Comparison of ENCODE assay signal across 12 cellular contexts in genomic region chr1:117821782-117822447, GRCh38.
DNase-seq lines count a peak whose midpoint lies in the region; ATAC-seq and TF ChIP-seq lines count a peak whose summit lies in the region.
"Had no signal": no experiment of that assay in that cellular context is flagged by ENCODE, and none has a peak within 500 bp of the region (broad histone marks: within the 10 kb centered on the region; RNA-seq: fewer than 3 reads in every experiment).

No MANE protein-coding gene starts in this region.

- H3K36me3 Mint-ChIP-seq in activated naive CD4-positive, alpha-beta T cell treated with anti-CD3 and anti-CD28 coated beads for 36 hours (ENCODE audit: low read depth), result no peaks in the 10 kb centered on the region
- no peaks in the 10 kb centered on the region for H3K36me3 Mint-ChIP-seq in activated naive CD4-positive, alpha-beta T cell treated with anti-CD3 and anti-CD28 coated beads, Interleukin-2, amount 50 U/mL, for 72 hours
- H3K36me3 Mint-ChIP-seq in endodermal cell (ENCODE audit: low read depth), result no peaks in the 10 kb centered on the region
- H3K36me3 Mint-ChIP-seq: IgD-negative memory B cell had no signal

- TF ChIP-seq CTCF in astrocyte of the cerebellum (IDR thresholded peaks at IDR 0.05; ENCODE audit: low read depth, low read length, missing control alignments) (no peak), vagina (IDR thresholded peaks at IDR 0.05) (no peak), omental fat pad (IDR thresholded peaks at IDR 0.05) (no peak), endodermal cell (conservative IDR thresholded peaks at IDR 0.05) (no peak)

- H3K27me3 Mint-ChIP-seq in activated naive CD4-positive, alpha-beta T cell treated with anti-CD3 and anti-CD28 coated beads for 36 hours (ENCODE audit: low read depth), result peaks cover 11% of the 10 kb centered on the region
- peaks cover 5% of the 10 kb centered on the region for H3K27me3 Mint-ChIP-seq in endodermal cell (ENCODE audit: insufficient read depth)

- peak; percentile 21 for DNase-seq in activated naive CD4-positive, alpha-beta T cell treated with anti-CD3 and anti-CD28 coated beads for 36 hours
- no peak for DNase-seq in activated naive CD4-positive, alpha-beta T cell treated with anti-CD3 and anti-CD28 coated beads, Interleukin-2, amount 50 U/mL, for 72 hours (ENCODE audit: low spot score in 2 of 2)
- DNase-seq in astrocyte of the cerebellum (ENCODE audit: low read depth), result peak; percentile 72
- peak; percentile 69 for DNase-seq in islet precursor cell
- DNase-seq in vagina (ENCODE audit: extremely low spot score in 2 of 2), result no peak
- no peak for DNase-seq in omental fat pad (ENCODE audit: low spot score)
- DNase-seq in endodermal cell, result no peak
- DNase-seq in activated gamma-delta T cell (lab: John Stamatoyannopoulos, UW), result no peak
- DNase-seq: right lobe of liver had no signal

- H3K27ac Mint-ChIP-seq in activated naive CD4-positive, alpha-beta T cell treated with anti-CD3 and anti-CD28 coated beads for 36 hours, result no peak overlapping the region
- peak overlapping the region in 1 of 2 donors; percentile 50 for H3K27ac Mint-ChIP-seq in activated naive CD4-positive, alpha-beta T cell treated with anti-CD3 and anti-CD28 coated beads, Interleukin-2, amount 50 U/mL, for 72 hours
- H3K27ac Mint-ChIP-seq in endodermal cell, result no peak overlapping the region
- H3K27ac Mint-ChIP-seq: IgD-negative memory B cell had no signal

- H3K4me3 ChIP-seq in astrocyte of the cerebellum (ENCODE audit: low read depth, low read length) (no peak overlapping the region), vagina (no peak overlapping the region), endodermal cell (ENCODE audit: low read length) (no peak overlapping the region)
- H3K4me3 ChIP-seq: right lobe of liver, upper lobe of left lung had no signal

- H3K36me3 ChIP-seq in vagina (no peaks in the 10 kb centered on the region), endodermal cell (ENCODE audit: control insufficient read depth, insufficient read depth, low read length) (no peaks in the 10 kb centered on the region)
- H3K36me3 ChIP-seq: right lobe of liver, upper lobe of left lung had no signal

- 94 to 99% methylated on average over 2 to 3 of the region's 3 CpGs for WGBS in endodermal cell (ENCODE audit: insufficient coverage in 1 of 2, insufficient read length in 1 of 2), 2 experiments

- H3K27me3 ChIP-seq in vagina (no peaks in the 10 kb centered on the region), endodermal cell (ENCODE audit: control insufficient read depth, insufficient read depth, low read length, poor library complexity, severe bottlenecking) (no peaks in the 10 kb centered on the region)
- H3K27me3 ChIP-seq: right lobe of liver, upper lobe of left lung had no signal

- no peaks in the 10 kb centered on the region for H3K9me3 Mint-ChIP-seq in activated naive CD4-positive, alpha-beta T cell treated with anti-CD3 and anti-CD28 coated beads for 36 hours
- H3K9me3 Mint-ChIP-seq in activated naive CD4-positive, alpha-beta T cell treated with anti-CD3 and anti-CD28 coated beads, Interleukin-2, amount 50 U/mL, for 72 hours, result peaks cover 0 to 4% of the 10 kb centered on the region in 2 donors
- H3K9me3 Mint-ChIP-seq in endodermal cell, result peaks cover 6% of the 10 kb centered on the region

- H3K4me1 Mint-ChIP-seq in activated naive CD4-positive, alpha-beta T cell treated with anti-CD3 and anti-CD28 coated beads for 36 hours (ENCODE audit: low read depth), result no peaks in the 10 kb centered on the region
- H3K4me1 Mint-ChIP-seq in endodermal cell, result peaks cover 5% of the 10 kb centered on the region
- H3K4me1 Mint-ChIP-seq: IgD-negative memory B cell had no signal

- CTCF ChIA-PET in activated naive CD4-positive, alpha-beta T cell treated with anti-CD3 and anti-CD28 coated beads for 36 hours (lab: Charles Lee), result no interaction called here

- H3K9ac ChIP-seq in endodermal cell (ENCODE audit: extremely low read depth, low read length, poor library complexity, severe bottlenecking), result no peak overlapping the region

- H3K4me1 ChIP-seq in vagina (peaks cover 43% of the 10 kb centered on the region), endodermal cell (ENCODE audit: control insufficient read depth, insufficient read depth, low read length) (peaks cover 4% of the 10 kb centered on the region)

- H3K4me3 Mint-ChIP-seq in activated naive CD4-positive, alpha-beta T cell treated with anti-CD3 and anti-CD28 coated beads for 36 hours, result no peak overlapping the region
- no peak overlapping the region for H3K4me3 Mint-ChIP-seq in endodermal cell
- H3K4me3 Mint-ChIP-seq: IgD-negative memory B cell had no signal

- H3K27ac ChIP-seq in vagina (peak overlapping the region; percentile 73), endodermal cell (ENCODE audit: low read depth, low read length) (no peak overlapping the region)
- H3K27ac ChIP-seq: C4-2B, right lobe of liver, upper lobe of left lung had no signal

- no peak for ATAC-seq in activated naive CD4-positive, alpha-beta T cell treated with anti-CD3 and anti-CD28 coated beads, Interleukin-2, amount 50 U/mL, for 72 hours
- ATAC-seq in omental fat pad (ENCODE audit: low FRiP score), result no peak

- H3K9me3 ChIP-seq in vagina (no peaks in the 10 kb centered on the region), endodermal cell (ENCODE audit: control insufficient read depth, low read length) (peaks cover 15% of the 10 kb centered on the region)
- H3K9me3 ChIP-seq: right lobe of liver, upper lobe of left lung had no signal

- in situ Hi-C loops in astrocyte of the cerebellum (cut with HindIII; ENCODE audit: low sequenced_read_pairs), result no loop called here

- no peak for TF ChIP-seq POLR2A in vagina (IDR thresholded peaks at IDR 0.05)

- intact Hi-C loops in activated naive CD4-positive, alpha-beta T cell treated with anti-CD3 and anti-CD28 coated beads for 36 hours (cut with micrococcal nuclease), result loop anchor here (5.0 kb wide), 1 partner anchor 180 kb away; no protein-coding TSS in a partner anchor
- intact Hi-C loops in vagina (cut with DNase I), result no loop called here

Comparison
In these comparisons a context has a peak if more than half of its experiments do, and no peak if none do; other contexts are left out.
1. DNase-seq: peak in activated naive CD4-positive, alpha-beta T cell treated with anti-CD3 and anti-CD28 coated beads for 36 hours (single experiment), astrocyte of the cerebellum (single experiment) and islet precursor cell (single experiment); none in activated naive CD4-positive, alpha-beta T cell treated with anti-CD3 and anti-CD28 coated beads, Interleukin-2, amount 50 U/mL, for 72 hours (0 of 2), vagina (0 of 2), omental fat pad (single experiment), endodermal cell (single experiment) and activated gamma-delta T cell (single experiment).